Comparison of ENCODE assay signal across 8 cellular contexts in genomic region chr6:90284745-90285481, GRCh38. TPM values are rescaled to one million over a fixed set of nuclear protein-coding genes. Genes with fewer than 3 reads are reported as not detected.
DNase-seq lines count a peak whose midpoint lies in the region; ATAC-seq, FAIRE-seq and TF ChIP-seq lines count a peak whose summit lies in the region.

No MANE protein-coding gene starts in this region.

- peaks cover 23% of the 10 kb centered on the region for H3K4me1 ChIP-seq in A549
- peaks cover 0 to 2% of the 10 kb centered on the region in 2 donors for H3K4me1 ChIP-seq in esophagus (ENCODE audit: control insufficient read depth in 2 of 2, insufficient read depth in 2 of 2, low read length in 1 of 2)
- H3K4me1 ChIP-seq in pancreas = peaks cover 0 to 7% (median 5%) of the 10 kb centered on the region in 3 donors

- no peak for TF ChIP-seq POLR2A in A549 (IDR thresholded peaks at IDR 0.05; ENCODE audit: low read length)

- no peak for FAIRE-seq in A549 (lab: Jason Lieb, UNC)
- no peak for FAIRE-seq in pancreas (lab: Jason Lieb, UNC)
- FAIRE-seq in frontal cortex (lab: Jason Lieb, UNC) = no peak

- no peaks in the 10 kb centered on the region for H3K27me3 ChIP-seq in SU-DHL-6 (ENCODE audit: low read length)
- H3K27me3 ChIP-seq in esophagus (ENCODE audit: control insufficient read depth in 1 of 2, insufficient read depth in 2 of 2, low read length in 2 of 2) = no peaks in the 10 kb centered on the region
- no peaks in the 10 kb centered on the region for H3K27me3 ChIP-seq in pancreas

- H3K79me2 ChIP-seq in SU-DHL-6 (ENCODE audit: insufficient read depth, low read length) = peaks cover 37% of the 10 kb centered on the region

- peak overlapping the region in 1 of 2 experiments; percentile 52; a peak in 1 of 6 replicates for H3K27ac ChIP-seq in A549
- peak overlapping the region; percentile 91 for H3K27ac ChIP-seq in SU-DHL-6 (ENCODE audit: low read depth, low read length)
- H3K27ac ChIP-seq in esophagus (ENCODE audit: low read depth in 2 of 2, low read length in 1 of 2) = peak overlapping the region; percentile 29 to 57
- H3K27ac ChIP-seq in pancreas = peak overlapping the region in 3 of 4 donors; percentile 35 to 53 (median 50)

- WGBS in A549 (ENCODE audit: missing lambda C conversion rate) = 37% methylated on average over 7 of the region's 7 CpGs
- 28 to 34% methylated on average over 7 of the region's 7 CpGs for WGBS in esophagus, 2 donors
- whole genome bisulfite sequencing in pancreas, 2 donors = 43 to 54% methylated on average over 7 of the region's 7 CpGs

- intact Hi-C loops in pancreas (cut with DNase I) = loop anchor here in 1 of 3 donors (10.0 kb wide), 1 partner anchor 60 kb away; no protein-coding TSS in a partner anchor

- H3K36me3 ChIP-seq in SU-DHL-6 (ENCODE audit: low read length) (no peaks in the 10 kb centered on the region), esophagus (ENCODE audit: control insufficient read depth in 2 of 2, insufficient read depth in 2 of 2, low read length in 1 of 2) (no peaks in the 10 kb centered on the region), pancreas (no peaks in the 10 kb centered on the region)

- TF ChIP-seq RAD21 in A549 (conservative IDR thresholded peaks at IDR 0.05 in 1 of 2, IDR thresholded peaks at IDR 0.05 in 1 of 2) = no peak

- peaks cover 47% of the 10 kb centered on the region for H3F3A ChIP-seq in SU-DHL-6 (ENCODE audit: insufficient read depth)

- TF ChIP-seq CTCF in A549 (IDR thresholded peaks at IDR 0.05) (no peak), SU-DHL-6 (IDR thresholded peaks at IDR 0.05; ENCODE audit: insufficient read depth, low read length, poor library complexity, severe bottlenecking) (no peak), pancreas (IDR thresholded peaks at IDR 0.05) (no peak)

- H3K4me3 ChIP-seq in A549 (peak overlapping the region; percentile 25; the same call in 1 of the 3 replicates), SU-DHL-6 (ENCODE audit: insufficient read depth, low read length, poor library complexity, severe bottlenecking) (peak overlapping the region; percentile 34), esophagus (ENCODE audit: low read depth in 1 of 2, low read length in 2 of 2) (peak overlapping the region in 1 of 2 donors; percentile 14), pancreas (no peak overlapping the region)

- H3K9me3 ChIP-seq in A549 (peaks cover 8% of the 10 kb centered on the region; the same call in 1 of the 3 replicates), SU-DHL-6 (ENCODE audit: insufficient read depth, low read length) (no peaks in the 10 kb centered on the region), esophagus (ENCODE audit: control insufficient read depth in 2 of 2, insufficient read depth in 1 of 2, low read depth in 1 of 2, low read length in 1 of 2) (no peaks in the 10 kb centered on the region), pancreas (no peaks in the 10 kb centered on the region)

- peak in 1 of 2 experiments; percentile 14; a peak in 1 of 6 replicates for ATAC-seq in A549
- ATAC-seq in GM18870 (IDR thresholded peaks at IDR 0.05; ENCODE audit: unreplicated experiment) = peak; percentile 79
- ATAC-seq in HG03095 (IDR thresholded peaks at IDR 0.05; ENCODE audit: unreplicated experiment) = peak; percentile 83
- peak; percentile 33 to 73 (median 38) for ATAC-seq in pancreas

- DNase-seq in A549 (ENCODE audit: low read depth in 1 of 2, low spot score in 1 of 2) = peak in 1 of 2 experiments; percentile 4
- no peak for DNase-seq in pancreas
- DNase-seq in frontal cortex (ENCODE audit: low spot score in 2 of 2) = no peak
- DNase-seq in D341Med (ENCODE audit: low spot score) = no peak

- CTCF ChIA-PET in A549 (lab: Yijun Ruan, JAX) = interaction anchor here (0.7 to 1.7 kb wide), 5 partner anchors 11 to 194 kb away, joined by 3 to 7 read pairs (median 3); no protein-coding TSS in a partner anchor

- H3K9ac ChIP-seq in SU-DHL-6 (ENCODE audit: low read length) = peak overlapping the region; percentile 45

- H4K20me1 ChIP-seq in SU-DHL-6 (ENCODE audit: low read depth, low read length) = no peaks in the 10 kb centered on the region

- POLR2A ChIA-PET in A549 (lab: Yijun Ruan, JAX) = no interaction called here

- no peak overlapping the region for H2AFZ ChIP-seq in SU-DHL-6 (ENCODE audit: low read depth, low read length, severe bottlenecking)

- H3K9me2 ChIP-seq in SU-DHL-6 (replicated peaks; ENCODE audit: insufficient read depth, low read length) = no peaks in the 10 kb centered on the region

- no peak for TF ChIP-seq EP300 in A549 (IDR thresholded peaks at IDR 0.05)

- H3K4me2 ChIP-seq in A549 = peak overlapping the region; percentile 75
- peak overlapping the region; percentile 74 for H3K4me2 ChIP-seq in SU-DHL-6 (ENCODE audit: low read depth, low read length, poor library complexity, severe bottlenecking)

TF ChIP-seq in A549, 52 proteins besides CTCF, POLR2A, EP300 and RAD21:
- TF ChIP-seq FOSL2 (IDR thresholded peaks at IDR 0.05) = no peak
- TF ChIP-seq FOSL2 (CRISPR knock-in tag; IDR thresholded peaks at IDR 0.05) = peak; percentile 50; the same call in 1 of the 2 replicates
- TF ChIP-seq CHD4 (IDR thresholded peaks at IDR 0.05; ENCODE audit: borderline replicate concordance) = no peak
- no peak for TF ChIP-seq RARB (CRISPR knock-in tag; IDR thresholded peaks at IDR 0.05)

RNA-seq across cellular contexts. Expression of gene BACH2, which starts 11.7 kb away (rescaled TPM):
- polyA plus RNA-seq in A549 (2011; rRNA removed) = 0.33 and 0.36 TPM in 2 replicates
- polyA plus RNA-seq in A549 (2012; cell fraction: cytosol; rRNA removed) = 0.03 and 0.18 TPM in 2 replicates
- polyA plus RNA-seq in A549 (2012; cell fraction: nucleus; rRNA removed) = 0.10 and 0.11 TPM in 2 replicates
- 0.01 to 0.13 TPM (median 0.10 TPM) in 3 replicates for polyA plus RNA-seq in A549 (2017; fragmentation: RNase III; extraction: RNeasy Plus Mini Kit Qiagen cat#74134 plus additional on column Dnase treatment)
- polyA minus RNA-seq in A549 (2011; rRNA and poly(A)+ RNA removed) = 0.04 and 0.24 TPM in 2 replicates
- under 1 TPM; 0.24 to 0.26 TPM for polyA plus RNA-seq in esophagus
- 1 to 10 TPM; 3.0 to 8.0 (median 5.5) TPM for total RNA-seq in pancreas
- polyA plus RNA-seq in pancreas = 1 to 10 TPM in 1 of 2 donors, under 1 TPM in 1; 0.61 to 1.1 TPM
- total RNA-seq in frontal cortex = 48.9 TPM

Comparison
In these comparisons a context has a peak if more than half of its experiments do, and no peak if none do; other contexts are left out.
1. H3K4me3 ChIP-seq: peak in A549 (single experiment) and SU-DHL-6 (single experiment); none in pancreas (0 of 4).